Comparison of ENCODE assay signal across 8 cellular contexts in genomic region chr6:116764557-116764960, GRCh38. TPM values are rescaled to one million over a fixed set of nuclear protein-coding genes. Genes with fewer than 3 reads are reported as not detected.
DNase-seq lines count a peak whose midpoint lies in the region; ATAC-seq, FAIRE-seq and TF ChIP-seq lines count a peak whose summit lies in the region.

No MANE protein-coding gene starts in this region.

- H3K79me1 ChIP-seq in trophoblast cell (ENCODE audit: low read length): no peaks in the 10 kb centered on the region

- H3K4ac ChIP-seq in trophoblast cell (ENCODE audit: low read depth, low read length): no peak overlapping the region

- H2AFZ ChIP-seq in trophoblast cell (ENCODE audit: insufficient read depth, low read length, poor library complexity): peak overlapping the region; percentile 15

- H3K4me2 ChIP-seq in trophoblast cell (ENCODE audit: low read length): peak overlapping the region; percentile 84

- H2BK5ac ChIP-seq in trophoblast cell (ENCODE audit: low read depth, low read length, poor library complexity): no peak overlapping the region

- H3K9me3 ChIP-seq in CD8-positive, alpha-beta T cell (ENCODE audit: low read length): no peaks in the 10 kb centered on the region
- no peaks in the 10 kb centered on the region for H3K9me3 ChIP-seq in left ventricle myocardium inferior (replicated peaks)
- H3K9me3 ChIP-seq in trophoblast cell (ENCODE audit: insufficient read depth, low read depth, low read length): no peaks in the 10 kb centered on the region

- H3K27me3 ChIP-seq in CD8-positive, alpha-beta T cell (ENCODE audit: insufficient read depth, low read length): no peaks in the 10 kb centered on the region
- H3K27me3 ChIP-seq in left ventricle myocardium inferior (ENCODE audit: low read depth): peaks cover 63% of the 10 kb centered on the region
- H3K27me3 ChIP-seq in trophoblast cell (ENCODE audit: insufficient read depth, low read length): peaks cover 16% of the 10 kb centered on the region

- FAIRE-seq in RCC 7860 (lab: Jason Lieb, UNC): no peak

- H3K23ac ChIP-seq in trophoblast cell (ENCODE audit: low read length): no peak overlapping the region

- H3K36me3 ChIP-seq in CD8-positive, alpha-beta T cell (ENCODE audit: insufficient read depth, low read length): no peaks in the 10 kb centered on the region
- H3K36me3 ChIP-seq in left ventricle myocardium inferior (no peaks in the 10 kb centered on the region), trophoblast cell (ENCODE audit: control insufficient read depth in 1 of 2, insufficient read depth in 2 of 2, low read length in 2 of 2) (no peaks in the 10 kb centered on the region)

- no peak overlapping the region for H4K91ac ChIP-seq in trophoblast cell (ENCODE audit: low read depth, low read length)

- no peak overlapping the region for H3K14ac ChIP-seq in trophoblast cell (ENCODE audit: low read length)

- intact Hi-C loops in CD8-positive, alpha-beta T cell (cut with DNase I, micrococcal nuclease): no loop called here
- intact Hi-C loops in left ventricle myocardium inferior (cut with micrococcal nuclease): no loop called here

- H3K27me3 Mint-ChIP-seq in CD8-positive, alpha-beta T cell (ENCODE audit: low read depth): peaks cover 48% of the 10 kb centered on the region
- H3K27me3 Mint-ChIP-seq in activated T-helper 17 cell treated with anti-CD3 and anti-CD28 coated beads, Interleukin-2, amount 50 U/mL, for 72 hours: peaks cover 49% of the 10 kb centered on the region

- peaks cover 9% of the 10 kb centered on the region for H3K4me1 Mint-ChIP-seq in CD8-positive, alpha-beta T cell (ENCODE audit: low read depth)
- H3K4me1 Mint-ChIP-seq in activated T-helper 17 cell treated with anti-CD3 and anti-CD28 coated beads, Interleukin-2, amount 50 U/mL, for 72 hours: peaks cover 8% of the 10 kb centered on the region

- H3K36me3 Mint-ChIP-seq in CD8-positive, alpha-beta T cell: no peaks in the 10 kb centered on the region
- H3K36me3 Mint-ChIP-seq in activated T-helper 17 cell treated with anti-CD3 and anti-CD28 coated beads, Interleukin-2, amount 50 U/mL, for 72 hours (ENCODE audit: low read depth): no peaks in the 10 kb centered on the region

- WGBS in trophoblast cell (ENCODE audit: extremely low coverage, insufficient coverage, insufficient read length): no CpG with 5 or more reads among the region's 24 CpGs

- H2AK5ac ChIP-seq in trophoblast cell (ENCODE audit: low read length): no peak overlapping the region

- H4K12ac ChIP-seq in trophoblast cell (ENCODE audit: low read depth, low read length): no peak overlapping the region

- no peaks in the 10 kb centered on the region for H3K79me2 ChIP-seq in trophoblast cell (ENCODE audit: control insufficient read depth, insufficient read depth, low read length, poor library complexity)

- TF ChIP-seq CTCF in CD8-positive, alpha-beta T cell (IDR thresholded peaks at IDR 0.05): no peak
- TF ChIP-seq CTCF in left ventricle myocardium inferior (IDR thresholded peaks at IDR 0.05; ENCODE audit: borderline replicate concordance): no peak

- POLR2A ChIA-PET in CD8-positive, alpha-beta T cell (lab: Charles Lee): no interaction called here

- no peak overlapping the region for H3K4me3 ChIP-seq in CD8-positive, alpha-beta T cell (ENCODE audit: low read depth, low read length)
- H3K4me3 ChIP-seq in left ventricle myocardium inferior (peak overlapping the region; percentile 72), trophoblast cell (ENCODE audit: low read depth, low read length) (peak overlapping the region; percentile 64)

- DNase-seq in CD8-positive, alpha-beta T cell: no peak
- DNase-seq in left ventricle myocardium inferior: no peak
- no peak for DNase-seq in trophoblast cell
- no peak for DNase-seq in NCI-H1092 treated with DMSO at 0.1 percent for 48 hours (lab: John Stamatoyannopoulos, UW)
- no peak for DNase-seq in RCC 7860 (ENCODE audit: low spot score)
- no peak for DNase-seq in stimulated activated CD4-positive, alpha-beta T cell treated with anti-CD3 and anti-CD28 coated beads, Interleukin-2, amount 100 ng/mL, for 24 hours
- no peak for DNase-seq in NCI-H526 treated with DMSO at 0.1 percent for 48 hours (lab: John Stamatoyannopoulos, UW)

- no peak for ATAC-seq in CD8-positive, alpha-beta T cell
- ATAC-seq in activated T-helper 17 cell treated with anti-CD3 and anti-CD28 coated beads, Interleukin-2, amount 50 U/mL, for 72 hours (replicated peaks): no peak

- no peak overlapping the region for H2BK120ac ChIP-seq in trophoblast cell (ENCODE audit: insufficient read depth, low read length, poor library complexity)

- peak overlapping the region; percentile 40 for H3K4me3 Mint-ChIP-seq in CD8-positive, alpha-beta T cell
- peak overlapping the region; percentile 28 for H3K4me3 Mint-ChIP-seq in activated T-helper 17 cell treated with anti-CD3 and anti-CD28 coated beads, Interleukin-2, amount 50 U/mL, for 72 hours

- no peak overlapping the region for H3K18ac ChIP-seq in trophoblast cell (ENCODE audit: low read length)

- no peaks in the 10 kb centered on the region for H3K4me1 ChIP-seq in CD8-positive, alpha-beta T cell (ENCODE audit: insufficient read depth, low read length)
- peaks cover 16% of the 10 kb centered on the region for H3K4me1 ChIP-seq in left ventricle myocardium inferior
- H3K4me1 ChIP-seq in trophoblast cell (ENCODE audit: control insufficient read depth in 1 of 2, insufficient read depth in 2 of 2, low read length in 2 of 2): peaks cover 6 to 10% of the 10 kb centered on the region in 2 experiments

- no peaks in the 10 kb centered on the region for H3K9me3 Mint-ChIP-seq in CD8-positive, alpha-beta T cell
- H3K9me3 Mint-ChIP-seq in activated T-helper 17 cell treated with anti-CD3 and anti-CD28 coated beads, Interleukin-2, amount 50 U/mL, for 72 hours: no peaks in the 10 kb centered on the region

- CTCF ChIA-PET in CD8-positive, alpha-beta T cell (lab: Charles Lee): no interaction called here

- H3K27ac ChIP-seq in CD8-positive, alpha-beta T cell (ENCODE audit: low read depth, low read length): no peak overlapping the region
- H3K27ac ChIP-seq in left ventricle myocardium inferior (replicated peaks): peak overlapping the region; percentile 80
- H3K27ac ChIP-seq in trophoblast cell (ENCODE audit: low read depth, low read length): no peak overlapping the region

- no peak overlapping the region for H3K9ac ChIP-seq in trophoblast cell (ENCODE audit: low read length)

- no peak overlapping the region for H4K8ac ChIP-seq in trophoblast cell (ENCODE audit: low read depth, low read length)

- H2BK12ac ChIP-seq in trophoblast cell (ENCODE audit: low read length): no peak overlapping the region

- no peak overlapping the region for H3K27ac Mint-ChIP-seq in CD8-positive, alpha-beta T cell
- no peak overlapping the region for H3K27ac Mint-ChIP-seq in activated T-helper 17 cell treated with anti-CD3 and anti-CD28 coated beads, Interleukin-2, amount 50 U/mL, for 72 hours

RNA-seq across cellular contexts. Expression of gene FAM162B, which starts 1.0 kb away (rescaled TPM):
- total RNA-seq in CD8-positive, alpha-beta T cell: not detected
- total RNA-seq in activated T-helper 17 cell treated with anti-CD3 and anti-CD28 coated beads, Interleukin-2, amount 50 U/mL, for 72 hours: not detected
- total RNA-seq in left ventricle myocardium inferior: 3.5 TPM
- 0.19 and 0.23 TPM in 2 replicates for polyA plus RNA-seq in trophoblast cell (2013)
